ENCODE assay signal across 16 cellular contexts in genomic region chr6:38348366-38348765, GRCh38.
"Had no signal": no experiment of that assay in that cellular context is flagged by ENCODE, and none has a peak within 500 bp of the region (broad histone marks: within the 10 kb centered on the region; RNA-seq: fewer than 3 reads in every experiment).

No MANE protein-coding gene starts in this region.

- ATAC-seq: activated CD4-positive, CD25-positive, alpha-beta regulatory T cell treated with anti-CD3 and anti-CD28 coated beads, Interleukin-2, amount 50 U/mL, for 24 hours; activated CD8-positive, alpha-beta T cell treated with anti-CD3 and anti-CD28 coated beads for 36 hours had no signal

- DNase-seq: activated CD4-positive, alpha-beta T cell treated with anti-CD3 and anti-CD28 coated beads for 4 hours; activated CD8-positive, alpha-beta memory T cell treated with anti-CD3 and anti-CD28 coated beads, Interleukin-2, amount 50 U/mL, for 4 hours; activated CD8-positive, alpha-beta T cell treated with anti-CD3 and anti-CD28 coated beads for 36 hours; activated effector memory CD4-positive, alpha-beta T cell treated with Interleukin-2 at 50 U/mL for 16 hours; activated naive CD4-positive, alpha-beta T cell; activated T-cell treated with anti-CD3 and anti-CD28 coated beads, Interleukin-2, amount 50 U/mL, for 1 hour; caudate nucleus; KG1; NCI-H1048; NCI-H146; NCI-H187 treated with DMSO at 0.1 percent for 48 hours; NCI-H345; NCI-H510A; SHP77 treated with DMSO at 0.1 percent for 48 hours; T-helper 1 cell had no signal
